Comparison of ENCODE assay signal across 1 cellular context in the genomic region with DNA sequence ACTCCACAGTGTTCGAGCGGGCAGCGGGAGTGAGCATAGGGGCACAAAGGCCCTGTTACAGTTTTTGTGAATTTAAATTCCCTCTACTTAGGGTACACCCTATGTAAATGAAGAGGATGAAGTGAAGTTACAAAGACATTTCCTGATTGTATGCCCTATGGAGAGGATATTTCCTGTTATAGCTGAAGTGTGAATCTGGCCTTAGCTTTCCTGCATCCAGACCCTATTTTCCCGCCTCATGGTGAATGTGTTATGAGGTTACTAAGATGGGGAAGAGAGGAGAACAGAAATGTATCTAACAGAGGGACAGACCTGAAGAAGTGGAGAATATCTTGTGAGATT.
TF ChIP-seq lines count a peak whose summit lies in the region.

No MANE protein-coding gene starts in this region.

TF ChIP-seq in HCT116, 20 proteins besides CTCF, POLR2A, EP300 and RAD21 (continued from another document):
- TF ChIP-seq, protein P1, sequence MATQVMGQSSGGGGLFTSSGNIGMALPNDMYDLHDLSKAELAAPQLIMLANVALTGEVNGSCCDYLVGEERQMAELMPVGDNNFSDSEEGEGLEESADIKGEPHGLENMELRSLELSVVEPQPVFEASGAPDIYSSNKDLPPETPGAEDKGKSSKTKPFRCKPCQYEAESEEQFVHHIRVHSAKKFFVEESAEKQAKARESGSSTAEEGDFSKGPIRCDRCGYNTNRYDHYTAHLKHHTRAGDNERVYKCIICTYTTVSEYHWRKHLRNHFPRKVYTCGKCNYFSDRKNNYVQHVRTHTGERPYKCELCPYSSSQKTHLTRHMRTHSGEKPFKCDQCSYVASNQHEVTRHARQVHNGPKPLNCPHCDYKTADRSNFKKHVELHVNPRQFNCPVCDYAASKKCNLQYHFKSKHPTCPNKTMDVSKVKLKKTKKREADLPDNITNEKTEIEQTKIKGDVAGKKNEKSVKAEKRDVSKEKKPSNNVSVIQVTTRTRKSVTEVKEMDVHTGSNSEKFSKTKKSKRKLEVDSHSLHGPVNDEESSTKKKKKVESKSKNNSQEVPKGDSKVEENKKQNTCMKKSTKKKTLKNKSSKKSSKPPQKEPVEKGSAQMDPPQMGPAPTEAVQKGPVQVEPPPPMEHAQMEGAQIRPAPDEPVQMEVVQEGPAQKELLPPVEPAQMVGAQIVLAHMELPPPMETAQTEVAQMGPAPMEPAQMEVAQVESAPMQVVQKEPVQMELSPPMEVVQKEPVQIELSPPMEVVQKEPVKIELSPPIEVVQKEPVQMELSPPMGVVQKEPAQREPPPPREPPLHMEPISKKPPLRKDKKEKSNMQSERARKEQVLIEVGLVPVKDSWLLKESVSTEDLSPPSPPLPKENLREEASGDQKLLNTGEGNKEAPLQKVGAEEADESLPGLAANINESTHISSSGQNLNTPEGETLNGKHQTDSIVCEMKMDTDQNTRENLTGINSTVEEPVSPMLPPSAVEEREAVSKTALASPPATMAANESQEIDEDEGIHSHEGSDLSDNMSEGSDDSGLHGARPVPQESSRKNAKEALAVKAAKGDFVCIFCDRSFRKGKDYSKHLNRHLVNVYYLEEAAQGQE (IDR thresholded peaks at IDR 0.05; ENCODE audit: low read depth): no peak
- TF ChIP-seq CBX3 (IDR thresholded peaks at IDR 0.05; ENCODE audit: low read depth) (no peak), ELF1 (IDR thresholded peaks at IDR 0.05; ENCODE audit: borderline replicate concordance, low read depth) (no peak), CEBPB (IDR thresholded peaks at IDR 0.05; ENCODE audit: low read depth) (no peak), EGR1 (IDR thresholded peaks at IDR 0.05; ENCODE audit: low read depth) (no peak), POLR2AphosphoS5 (IDR thresholded peaks at IDR 0.05; ENCODE audit: low read depth, low read length) (no peak)
